8 cellular contexts compared by ENCODE assay signal in genomic region chr5:171418982-171419662, GRCh38. TPM values are rescaled to one million over a fixed set of nuclear protein-coding genes. Genes with fewer than 3 reads are reported as not detected.
DNase-seq lines count a peak whose midpoint lies in the region; ATAC-seq and TF ChIP-seq lines count a peak whose summit lies in the region.

TSS of gene FGF18 (plus strand) at chr5:171419647. CDS start at chr5:171420200, 553 bp downstream.

- peak; percentile 41 for ATAC-seq in GM21619 (IDR thresholded peaks at IDR 0.05; ENCODE audit: unreplicated experiment)
- peak; percentile 38 for ATAC-seq in activated CD8-positive, alpha-beta memory T cell treated with anti-CD3 and anti-CD28 coated beads, Interleukin-2, amount 10 ng/mL, durations not matched to agents 7 days and 5 days

- DNase-seq in DMS53 treated with DMSO at 0.1 percent for 48 hours (lab: John Stamatoyannopoulos, UW; ENCODE audit: unreplicated experiment) (peak; percentile 58), NCI-H1105 (lab: John Stamatoyannopoulos, UW) (peak; percentile 40), fibroblast of pulmonary artery (ENCODE audit: low read depth) (peak; percentile 58), nephron progenitor cell (peak; percentile 77), DMS153 (lab: John Stamatoyannopoulos, UW) (no peak), epidermal melanocyte (ENCODE audit: insufficient read length, low spot score) (no peak)
- peak; percentile 52 for DNase-seq in activated CD8-positive, alpha-beta memory T cell treated with anti-CD3 and anti-CD28 coated beads, Interleukin-2, amount 10 ng/mL, durations not matched to agents 7 days and 5 days

- H3K9me3 Mint-ChIP-seq in activated CD8-positive, alpha-beta memory T cell treated with anti-CD3 and anti-CD28 coated beads, Interleukin-2, amount 10 ng/mL, durations not matched to agents 7 days and 5 days (ENCODE audit: low read depth): no peaks in the 10 kb centered on the region
- H3K9me3 Mint-ChIP-seq in nephron progenitor cell: no peaks in the 10 kb centered on the region

- H3K27ac Mint-ChIP-seq in activated CD8-positive, alpha-beta memory T cell treated with anti-CD3 and anti-CD28 coated beads, Interleukin-2, amount 10 ng/mL, durations not matched to agents 7 days and 5 days: no peak within 1 kb of the TSS
- H3K27ac Mint-ChIP-seq in nephron progenitor cell: no peak within 1 kb of the TSS

- H3K4me1 Mint-ChIP-seq in activated CD8-positive, alpha-beta memory T cell treated with anti-CD3 and anti-CD28 coated beads, Interleukin-2, amount 10 ng/mL, durations not matched to agents 7 days and 5 days: peaks cover 15% of the 10 kb centered on the region
- peaks cover 54% of the 10 kb centered on the region for H3K4me1 Mint-ChIP-seq in nephron progenitor cell

- H3K4me3 ChIP-seq in fibroblast of pulmonary artery (replicated peaks; ENCODE audit: low read depth, low read length): peak within 1 kb of the TSS; percentile 37

- H3K4me3 Mint-ChIP-seq in activated CD8-positive, alpha-beta memory T cell treated with anti-CD3 and anti-CD28 coated beads, Interleukin-2, amount 10 ng/mL, durations not matched to agents 7 days and 5 days: peak within 1 kb of the TSS; percentile 59
- peak within 1 kb of the TSS; percentile 88 for H3K4me3 Mint-ChIP-seq in nephron progenitor cell

- peaks cover 30% of the 10 kb centered on the region for H3K27me3 Mint-ChIP-seq in activated CD8-positive, alpha-beta memory T cell treated with anti-CD3 and anti-CD28 coated beads, Interleukin-2, amount 10 ng/mL, durations not matched to agents 7 days and 5 days
- H3K27me3 Mint-ChIP-seq in nephron progenitor cell (ENCODE audit: low read depth, poor library complexity): peaks cover 26% of the 10 kb centered on the region

- CTCF ChIA-PET in activated CD8-positive, alpha-beta memory T cell treated with anti-CD3 and anti-CD28 coated beads, Interleukin-2, amount 10 ng/mL, durations not matched to agents 7 days and 5 days (lab: Charles Lee): interaction anchor here (0.6 to 2.3 kb wide), 15 partner anchors 9 to 1472 kb away, joined by 3 to 15 read pairs (median 6); partner anchors contain the start of gene FBXW11

- no peak for TF ChIP-seq CTCF in fibroblast of pulmonary artery (IDR thresholded peaks at IDR 0.05; ENCODE audit: low read length, missing control alignments)
- peak; percentile 38 for TF ChIP-seq CTCF in nephron progenitor cell (IDR thresholded peaks at IDR 0.05)

- peaks cover 1% of the 10 kb centered on the region for H3K36me3 Mint-ChIP-seq in activated CD8-positive, alpha-beta memory T cell treated with anti-CD3 and anti-CD28 coated beads, Interleukin-2, amount 10 ng/mL, durations not matched to agents 7 days and 5 days
- peaks cover 6% of the 10 kb centered on the region for H3K36me3 Mint-ChIP-seq in nephron progenitor cell (ENCODE audit: low read depth)

RNA-seq across cellular contexts. Expression of gene FGF18, which starts in this region (rescaled TPM):
- total RNA-seq in activated CD8-positive, alpha-beta memory T cell treated with anti-CD3 and anti-CD28 coated beads, Interleukin-2, amount 10 ng/mL, durations not matched to agents 7 days and 5 days: not detected

Comparison
In these comparisons a context has a peak if more than half of its experiments do, and no peak if none do; other contexts are left out.
1. Peak in DNase-seq and ATAC-seq in activated CD8-positive, alpha-beta memory T cell treated with anti-CD3 and anti-CD28 coated beads, Interleukin-2, amount 10 ng/mL, durations not matched to agents 7 days and 5 days; RNA of the gene not detected or under 1 TPM.
2. DNase-seq: peak in DMS53 treated with DMSO at 0.1 percent for 48 hours (single experiment), NCI-H1105 (single experiment), fibroblast of pulmonary artery (single experiment) and nephron progenitor cell (single experiment); none in DMS153 (single experiment) and epidermal melanocyte (single experiment).